Comparison of ENCODE assay signal across 7 cellular contexts in genomic region chrX:70422886-70423336, GRCh38. TPM values are rescaled to one million over a fixed set of nuclear protein-coding genes. Genes with fewer than 3 reads are reported as not detected.
DNase-seq lines count a peak whose midpoint lies in the region; ATAC-seq and TF ChIP-seq lines count a peak whose summit lies in the region.

GDPD2 (plus strand) TSS chrX:70423314; CDS start chrX:70424985, 1,671 bp downstream.

- peaks cover 3% of the 10 kb centered on the region for H3K9me3 Mint-ChIP-seq in progenitor cell of endocrine pancreas (ENCODE audit: low read depth)

- no peak within 1 kb of the TSS for H3K27ac Mint-ChIP-seq in progenitor cell of endocrine pancreas

- ATAC-seq in HG03095 (IDR thresholded peaks at IDR 0.05; ENCODE audit: unreplicated experiment) = no peak

- H3K4me1 Mint-ChIP-seq in progenitor cell of endocrine pancreas (ENCODE audit: low read depth) = peaks cover 8% of the 10 kb centered on the region

- H3K36me3 Mint-ChIP-seq in progenitor cell of endocrine pancreas (ENCODE audit: insufficient read depth) = peaks cover 2% of the 10 kb centered on the region

- peak within 1 kb of the TSS; percentile 58 for H3K4me3 Mint-ChIP-seq in progenitor cell of endocrine pancreas (ENCODE audit: low read depth)

- no peaks in the 10 kb centered on the region for H3K27me3 Mint-ChIP-seq in progenitor cell of endocrine pancreas

- no peak within 1 kb of the TSS for H3K4me3 ChIP-seq in epithelial cell of proximal tubule (ENCODE audit: low read depth, low read length)

- TF ChIP-seq CTCF in epithelial cell of proximal tubule (conservative IDR thresholded peaks at IDR 0.05; ENCODE audit: low read depth, low read length) = peak; percentile 48
- TF ChIP-seq CTCF in progenitor cell of endocrine pancreas (IDR thresholded peaks at IDR 0.05; ENCODE audit: unreplicated experiment) = peak; percentile 49

- POLR2A ChIA-PET in HEK293T (lab: Yijun Ruan, JAX) = interaction anchor here (3.5 kb wide), 1 partner anchor 11 kb away, joined by 17 read pairs; no protein-coding TSS in a partner anchor

- peak; percentile 28 for DNase-seq in HEK293T (ENCODE audit: extremely low spot score)
- peak; percentile 16 for DNase-seq in NCI-H526 treated with DMSO at 0.1 percent for 48 hours (lab: John Stamatoyannopoulos, UW)
- DNase-seq in epithelial cell of proximal tubule (ENCODE audit: low read depth) = no peak
- no peak for DNase-seq in progenitor cell of endocrine pancreas (ENCODE audit: low spot score, unreplicated experiment)
- DNase-seq in amniotic stem cell (lab: John Stamatoyannopoulos, UW) = no peak
- no peak for DNase-seq in SKM-1 treated with dmso at 0.1 percent for 144 hours (lab: John Stamatoyannopoulos, UW; ENCODE audit: unreplicated experiment)

- CTCF ChIA-PET in HEK293T (lab: Yijun Ruan, JAX) = interaction anchor here (0.8 to 1.4 kb wide), 5 partner anchors 11 to 245 kb away, joined by 3 to 4 read pairs (median 4); no protein-coding TSS in a partner anchor

TF ChIP-seq in HEK293T, 16 proteins besides CTCF, POLR2A, EP300 and RAD21:
- TF ChIP-seq FOXM1 (IDR thresholded peaks at IDR 0.05; ENCODE audit: borderline replicate concordance) (no peak), SUZ12 (IDR thresholded peaks at IDR 0.05) (no peak)

RNA-seq across cellular contexts. Expression of gene GDPD2, which starts in this region (rescaled TPM):
- total RNA-seq in epithelial cell of proximal tubule = not detected in 2 replicates
- 2.3 and 2.8 TPM in 2 replicates for total RNA-seq in progenitor cell of endocrine pancreas

Comparison
In these comparisons a context has a peak if more than half of its experiments do, and no peak if none do; other contexts are left out.
1. DNase-seq: peak in HEK293T (single experiment) and NCI-H526 treated with DMSO at 0.1 percent for 48 hours (single experiment); none in epithelial cell of proximal tubule (single experiment), progenitor cell of endocrine pancreas (single experiment), amniotic stem cell (single experiment) and SKM-1 treated with dmso at 0.1 percent for 144 hours (single experiment).